Comparison of ENCODE assay signal across 21 cellular contexts in the genomic region with DNA sequence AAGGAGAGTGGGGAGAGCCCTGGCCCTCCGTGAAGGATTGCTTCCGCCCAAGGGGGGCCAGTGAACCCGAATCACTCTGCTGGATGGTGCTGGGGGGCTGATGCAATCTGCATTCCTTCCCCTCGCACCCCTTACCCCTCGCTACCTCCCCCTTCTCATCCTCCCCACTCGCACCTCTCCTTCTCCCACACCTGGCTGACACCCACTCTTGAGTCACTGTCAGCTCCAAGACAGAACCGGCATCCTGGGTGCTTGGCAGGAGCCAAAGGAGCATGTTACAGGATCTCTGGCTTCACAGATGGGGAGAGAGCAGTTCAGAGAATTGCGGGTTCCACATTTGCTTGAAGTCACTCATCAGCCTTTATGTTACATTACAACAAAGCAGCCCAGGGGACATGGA.
"Had no signal": no experiment of that assay in that cellular context is flagged by ENCODE, and none has a peak within 500 bp of the region (broad histone marks: within the 10 kb centered on the region; RNA-seq: fewer than 3 reads in every experiment).

No MANE protein-coding gene starts in this region.

- H3K4me3 Mint-ChIP-seq: naive B cell; nephron; stimulated activated naive B cell treated with anti-CD40 and anti-IgM and Interleukin-4, amounts not matched to agents 10 μg/mL and 1 μg/mL and 100 μg/mL, for 72 hours; stimulated activated naive CD8-positive, alpha-beta T cell treated with anti-CD3 and anti-CD28 coated beads, Interleukin-15, amount 100 ng/mL, for 72 hours had no signal

- H3K9me3 Mint-ChIP-seq: nephron; stimulated activated naive B cell treated with anti-CD40 and anti-IgM and Interleukin-4, amounts not matched to agents 10 μg/mL and 1 μg/mL and 100 μg/mL, for 72 hours; stimulated activated naive CD8-positive, alpha-beta T cell treated with anti-CD3 and anti-CD28 coated beads, Interleukin-15, amount 100 ng/mL, for 72 hours had no signal

- H3K27ac ChIP-seq: esophagus squamous epithelium, heart left ventricle, psoas muscle, spleen, thoracic aorta, transverse colon had no signal

- H3K27ac Mint-ChIP-seq: nephron; stimulated activated naive B cell treated with anti-CD40 and anti-IgM and Interleukin-4, amounts not matched to agents 10 μg/mL and 1 μg/mL and 100 μg/mL, for 72 hours; stimulated activated naive CD8-positive, alpha-beta T cell treated with anti-CD3 and anti-CD28 coated beads, Interleukin-15, amount 100 ng/mL, for 72 hours had no signal

- H3K36me3 Mint-ChIP-seq: naive B cell; stimulated activated naive B cell treated with anti-CD40 and anti-IgM and Interleukin-4, amounts not matched to agents 10 μg/mL and 1 μg/mL and 100 μg/mL, for 72 hours had no signal

- DNase-seq: cerebellar nuclear complex; dermis blood vessel endothelial cell; esophagus squamous epithelium; foreskin fibroblast; hippocampal formation; left colon; mammary epithelial cell; midbrain; naive B cell; psoas muscle; spleen; stimulated activated CD4-positive, alpha-beta T cell treated with anti-CD3 and anti-CD28 coated beads, Interleukin-15, amount 100 ng/mL, for 24 hours; stimulated activated CD4-positive, alpha-beta T cell treated with anti-CD3 and anti-CD28 coated beads, Interleukin-1b, Interleukin-23, amount 100 ng/mL, for 48 hours; stimulated activated CD4-positive, alpha-beta T cell treated with anti-CD3 and anti-CD28 coated beads, Interleukin-4, amount 100 ng/mL, for 24 hours; stimulated activated naive B cell treated with anti-CD40 and anti-IgM and Interleukin-4, amounts not matched to agents 10 μg/mL and 1 μg/mL and 100 μg/mL, for 72 hours; stimulated activated naive CD8-positive, alpha-beta T cell treated with anti-CD3 and anti-CD28 coated beads, Interleukin-15, amount 100 ng/mL, for 72 hours; transverse colon had no signal

- H3K4me1 ChIP-seq: heart left ventricle, psoas muscle, transverse colon had no signal

- ATAC-seq: heart left ventricle; left colon; psoas muscle; sciatic nerve; stimulated activated naive B cell treated with anti-CD40 and anti-IgM and Interleukin-4, amounts not matched to agents 10 μg/mL and 1 μg/mL and 100 μg/mL, for 72 hours; stimulated activated naive CD8-positive, alpha-beta T cell treated with anti-CD3 and anti-CD28 coated beads, Interleukin-15, amount 100 ng/mL, for 72 hours had no signal

- H3K27me3 ChIP-seq: esophagus squamous epithelium, heart left ventricle, transverse colon had no signal

- H3K4me1 Mint-ChIP-seq: naive B cell; stimulated activated naive B cell treated with anti-CD40 and anti-IgM and Interleukin-4, amounts not matched to agents 10 μg/mL and 1 μg/mL and 100 μg/mL, for 72 hours had no signal
